In the genomic region with DNA sequence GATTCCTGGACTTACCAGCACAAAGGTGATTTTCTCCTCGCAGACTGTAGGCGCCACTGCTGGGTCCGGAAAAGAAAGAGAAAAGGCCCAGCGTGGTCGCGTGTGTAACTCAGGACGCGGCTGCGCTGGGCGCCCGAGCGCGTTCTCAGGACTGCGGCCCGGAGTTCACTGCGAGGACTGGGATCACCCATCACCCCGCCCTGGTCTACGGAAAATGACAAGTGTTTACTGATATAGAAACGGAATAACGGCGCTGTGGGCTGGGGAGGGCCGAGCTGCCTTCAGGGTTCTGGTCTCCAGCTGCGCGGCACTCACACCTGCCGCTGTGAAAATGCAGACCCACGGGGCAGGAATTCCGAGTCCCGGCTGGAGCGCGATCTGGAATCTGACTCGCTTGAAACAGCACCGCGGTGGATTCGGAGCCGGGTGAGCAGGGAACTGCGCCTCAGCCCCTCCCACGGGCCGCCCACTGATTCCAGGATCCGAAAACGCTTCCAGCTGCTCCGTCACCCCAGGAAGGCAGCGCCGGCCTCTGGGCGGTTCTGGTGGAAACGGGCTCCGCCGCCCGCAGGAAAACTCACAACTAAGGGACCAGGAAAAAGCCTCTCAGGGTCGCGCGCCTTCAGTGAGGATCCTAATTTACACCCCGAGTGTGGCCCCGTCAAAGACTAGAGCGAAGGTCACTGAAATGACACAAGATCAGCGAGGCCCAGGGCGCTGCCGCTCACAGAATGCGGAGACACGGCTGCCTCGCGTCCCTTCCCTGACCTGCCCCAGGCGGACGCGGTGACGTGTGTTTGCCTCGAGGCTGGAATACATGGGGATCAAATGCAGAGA, we compare ENCODE assay signal across 8 cellular contexts. TPM values are rescaled to one million over a fixed set of nuclear protein-coding genes. Genes with fewer than 3 reads are reported as not detected.
DNase-seq lines count a peak whose midpoint lies in the region; ATAC-seq, FAIRE-seq and TF ChIP-seq lines count a peak whose summit lies in the region.

No MANE protein-coding gene starts in this region.

- CTCF ChIA-PET in HEK293 (lab: Yijun Ruan, JAX) = interaction anchor here (0.6 to 1.9 kb wide), 7 partner anchors 9 to 326 kb away, joined by 3 to 9 read pairs (median 3); no protein-coding TSS in a partner anchor

- H3K36me3 ChIP-seq in HEK293 (ENCODE audit: control insufficient read depth in 2 of 2, insufficient read depth in 1 of 2, low read length in 2 of 2) (no peaks in the 10 kb centered on the region), small intestine (ENCODE audit: control insufficient read depth in 2 of 2, insufficient read depth in 2 of 2, low read length in 2 of 2) (no peaks in the 10 kb centered on the region)

- POLR2A ChIA-PET in HEK293 (lab: Yijun Ruan, JAX) = interaction anchor here (0.6 to 2.7 kb wide), 4 partner anchors 11 to 140 kb away, joined by 3 to 7 read pairs (median 6); no protein-coding TSS in a partner anchor

- no peaks in the 10 kb centered on the region for H3K27me3 ChIP-seq in small intestine (ENCODE audit: control insufficient read depth in 2 of 2, insufficient read depth in 2 of 2, low read length in 2 of 2)

- peak overlapping the region; percentile 32; the same call in 1 of the 2 replicates for H3K27ac ChIP-seq in HEK293 (ENCODE audit: extremely low read depth, low read depth, low read length)
- H3K27ac ChIP-seq in small intestine (ENCODE audit: low read depth in 1 of 2, low read length in 1 of 2) = peak overlapping the region; percentile 93 to 94

- peak; percentile 59; the same call in 1 of the 2 replicates for TF ChIP-seq CTCF in HEK293 (tag by site-specific recombination; IDR thresholded peaks at IDR 0.05)

- no peak for FAIRE-seq in small intestine (lab: Jason Lieb, UNC)

- WGBS in small intestine, 3 donors = 1 to 2% (median 1%) methylated on average over 59 to 66 of the region's 66 CpGs

- DNase-seq in DMS153 (lab: John Stamatoyannopoulos, UW) = peak; percentile 59
- peak; percentile 22 for DNase-seq in NCI-H2081 treated with DMSO at 0.1 percent for 48 hours (lab: John Stamatoyannopoulos, UW)
- DNase-seq in activated CD4-positive, CD25-positive, alpha-beta regulatory T cell treated with anti-CD3 and anti-CD28 coated beads, Interleukin-2, amount 50 U/mL, for 72 hours = peak; percentile 52
- DNase-seq in cerebellum (ENCODE audit: low spot score) = peak; percentile 37
- DNase-seq in islet precursor cell = peak; percentile 86
- DNase-seq in small intestine = peak; percentile 85

- no peaks in the 10 kb centered on the region for H3K9me3 ChIP-seq in HEK293 (ENCODE audit: control insufficient read depth, insufficient read depth, low read depth, low read length)
- no peaks in the 10 kb centered on the region for H3K9me3 ChIP-seq in small intestine (ENCODE audit: control insufficient read depth, low read depth)

- H3K4me3 ChIP-seq in HEK293 (ENCODE audit: low read depth, low read length) = peak overlapping the region; percentile 55
- H3K4me3 ChIP-seq in small intestine (ENCODE audit: low read depth in 1 of 2, low read length in 2 of 2) = peak overlapping the region; percentile 32 to 58

- H3K4me1 ChIP-seq in HEK293 (ENCODE audit: control insufficient read depth, insufficient read depth, low read length) (no peaks in the 10 kb centered on the region), small intestine (ENCODE audit: control insufficient read depth in 2 of 2, insufficient read depth in 1 of 2, low read depth in 1 of 2, low read length in 1 of 2) (peaks cover 0 to 3% of the 10 kb centered on the region in 2 donors)

- no peak for ATAC-seq in GM18858 (IDR thresholded peaks at IDR 0.05; ENCODE audit: unreplicated experiment)

TF ChIP-seq in HEK293, 187 proteins besides CTCF, POLR2A, EP300 and RAD21 (continues in another document):
- TF ChIP-seq ZNF561 (tag by site-specific recombination; IDR thresholded peaks at IDR 0.05; ENCODE audit: borderline replicate concordance) = peak; percentile 46; the same call in 1 of the 2 replicates
- peak; percentile 46; the same call in 1 of the 2 replicates for TF ChIP-seq ZNF10 (tag by site-specific recombination; IDR thresholded peaks at IDR 0.05)
- no peak for TF ChIP-seq ZNF202 (tag by site-specific recombination; IDR thresholded peaks at IDR 0.05; ENCODE audit: borderline replicate concordance)
- TF ChIP-seq ZNF843 (tag by site-specific recombination; IDR thresholded peaks at IDR 0.05) = peak; percentile 24; the same call in 1 of the 2 replicates
- no peak for TF ChIP-seq KLF10 (tag by site-specific recombination; IDR thresholded peaks at IDR 0.05)
- TF ChIP-seq ZNF629 (tag by site-specific recombination; IDR thresholded peaks at IDR 0.05) = peak; percentile 46; the same call in 1 of the 2 replicates
- TF ChIP-seq ZNF335 (tag by site-specific recombination; conservative IDR thresholded peaks at IDR 0.05) = peak; percentile 76
- TF ChIP-seq, protein P1, sequence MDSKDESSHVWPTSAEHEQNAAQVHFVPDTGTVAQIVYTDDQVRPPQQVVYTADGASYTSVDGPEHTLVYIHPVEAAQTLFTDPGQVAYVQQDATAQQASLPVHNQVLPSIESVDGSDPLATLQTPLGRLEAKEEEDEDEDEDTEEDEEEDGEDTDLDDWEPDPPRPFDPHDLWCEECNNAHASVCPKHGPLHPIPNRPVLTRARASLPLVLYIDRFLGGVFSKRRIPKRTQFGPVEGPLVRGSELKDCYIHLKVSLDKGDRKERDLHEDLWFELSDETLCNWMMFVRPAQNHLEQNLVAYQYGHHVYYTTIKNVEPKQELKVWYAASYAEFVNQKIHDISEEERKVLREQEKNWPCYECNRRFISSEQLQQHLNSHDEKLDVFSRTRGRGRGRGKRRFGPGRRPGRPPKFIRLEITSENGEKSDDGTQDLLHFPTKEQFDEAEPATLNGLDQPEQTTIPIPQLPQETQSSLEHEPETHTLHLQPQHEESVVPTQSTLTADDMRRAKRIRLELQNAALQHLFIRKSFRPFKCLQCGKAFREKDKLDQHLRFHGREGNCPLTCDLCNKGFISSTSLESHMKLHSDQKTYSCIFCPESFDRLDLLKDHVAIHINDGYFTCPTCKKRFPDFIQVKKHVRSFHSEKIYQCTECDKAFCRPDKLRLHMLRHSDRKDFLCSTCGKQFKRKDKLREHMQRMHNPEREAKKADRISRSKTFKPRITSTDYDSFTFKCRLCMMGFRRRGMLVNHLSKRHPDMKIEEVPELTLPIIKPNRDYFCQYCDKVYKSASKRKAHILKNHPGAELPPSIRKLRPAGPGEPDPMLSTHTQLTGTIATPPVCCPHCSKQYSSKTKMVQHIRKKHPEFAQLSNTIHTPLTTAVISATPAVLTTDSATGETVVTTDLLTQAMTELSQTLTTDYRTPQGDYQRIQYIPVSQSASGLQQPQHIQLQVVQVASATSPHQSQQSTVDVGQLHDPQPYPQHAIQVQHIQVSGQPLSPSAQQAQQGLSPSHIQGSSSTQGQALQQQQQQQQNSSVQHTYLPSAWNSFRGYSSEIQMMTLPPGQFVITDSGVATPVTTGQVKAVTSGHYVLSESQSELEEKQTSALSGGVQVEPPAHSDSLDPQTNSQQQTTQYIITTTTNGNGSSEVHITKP (tag by site-specific recombination; IDR thresholded peaks at IDR 0.05) = no peak; the same call in 1 of the 2 replicates
- TF ChIP-seq HOXD13 (CRISPR knock-in tag; IDR thresholded peaks at IDR 0.05; ENCODE audit: borderline replicate concordance) = peak; percentile 33; the same call in 1 of the 2 replicates
- TF ChIP-seq ZSCAN30 (tag by site-specific recombination; IDR thresholded peaks at IDR 0.05) = peak; percentile 64; the same call in 1 of the 2 replicates
- TF ChIP-seq ZNF785 (tag by site-specific recombination; IDR thresholded peaks at IDR 0.05) = no peak
- TF ChIP-seq ZNF341 (tag by site-specific recombination; IDR thresholded peaks at IDR 0.05; ENCODE audit: low read depth) = peak; percentile 66
- TF ChIP-seq, protein P2, sequence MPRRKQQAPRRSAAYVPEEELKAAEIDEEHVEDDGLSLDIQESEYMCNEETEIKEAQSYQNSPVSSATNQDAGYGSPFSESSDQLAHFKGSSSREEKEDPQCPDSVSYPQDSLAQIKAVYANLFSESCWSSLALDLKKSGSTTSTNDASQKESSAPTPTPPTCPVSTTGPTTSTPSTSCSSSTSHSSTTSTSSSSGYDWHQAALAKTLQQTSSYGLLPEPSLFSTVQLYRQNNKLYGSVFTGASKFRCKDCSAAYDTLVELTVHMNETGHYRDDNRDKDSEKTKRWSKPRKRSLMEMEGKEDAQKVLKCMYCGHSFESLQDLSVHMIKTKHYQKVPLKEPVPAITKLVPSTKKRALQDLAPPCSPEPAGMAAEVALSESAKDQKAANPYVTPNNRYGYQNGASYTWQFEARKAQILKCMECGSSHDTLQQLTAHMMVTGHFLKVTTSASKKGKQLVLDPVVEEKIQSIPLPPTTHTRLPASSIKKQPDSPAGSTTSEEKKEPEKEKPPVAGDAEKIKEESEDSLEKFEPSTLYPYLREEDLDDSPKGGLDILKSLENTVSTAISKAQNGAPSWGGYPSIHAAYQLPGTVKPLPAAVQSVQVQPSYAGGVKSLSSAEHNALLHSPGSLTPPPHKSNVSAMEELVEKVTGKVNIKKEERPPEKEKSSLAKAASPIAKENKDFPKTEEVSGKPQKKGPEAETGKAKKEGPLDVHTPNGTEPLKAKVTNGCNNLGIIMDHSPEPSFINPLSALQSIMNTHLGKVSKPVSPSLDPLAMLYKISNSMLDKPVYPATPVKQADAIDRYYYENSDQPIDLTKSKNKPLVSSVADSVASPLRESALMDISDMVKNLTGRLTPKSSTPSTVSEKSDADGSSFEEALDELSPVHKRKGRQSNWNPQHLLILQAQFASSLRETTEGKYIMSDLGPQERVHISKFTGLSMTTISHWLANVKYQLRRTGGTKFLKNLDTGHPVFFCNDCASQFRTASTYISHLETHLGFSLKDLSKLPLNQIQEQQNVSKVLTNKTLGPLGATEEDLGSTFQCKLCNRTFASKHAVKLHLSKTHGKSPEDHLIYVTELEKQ (tag by site-specific recombination; IDR thresholded peaks at IDR 0.05; ENCODE audit: borderline replicate concordance) = 0 out of 2 replicates have a peak, but pooled peaks have one; percentile 7
- TF ChIP-seq, protein P3, sequence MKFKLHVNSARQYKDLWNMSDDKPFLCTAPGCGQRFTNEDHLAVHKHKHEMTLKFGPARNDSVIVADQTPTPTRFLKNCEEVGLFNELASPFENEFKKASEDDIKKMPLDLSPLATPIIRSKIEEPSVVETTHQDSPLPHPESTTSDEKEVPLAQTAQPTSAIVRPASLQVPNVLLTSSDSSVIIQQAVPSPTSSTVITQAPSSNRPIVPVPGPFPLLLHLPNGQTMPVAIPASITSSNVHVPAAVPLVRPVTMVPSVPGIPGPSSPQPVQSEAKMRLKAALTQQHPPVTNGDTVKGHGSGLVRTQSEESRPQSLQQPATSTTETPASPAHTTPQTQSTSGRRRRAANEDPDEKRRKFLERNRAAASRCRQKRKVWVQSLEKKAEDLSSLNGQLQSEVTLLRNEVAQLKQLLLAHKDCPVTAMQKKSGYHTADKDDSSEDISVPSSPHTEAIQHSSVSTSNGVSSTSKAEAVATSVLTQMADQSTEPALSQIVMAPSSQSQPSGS (tag by site-specific recombination; IDR thresholded peaks at IDR 0.05; ENCODE audit: low read depth) = 0 out of 2 replicates have a peak, but pooled peaks have one; percentile 37
- peak; percentile 57 for TF ChIP-seq SP3 (tag by site-specific recombination; IDR thresholded peaks at IDR 0.05)

RNA-seq across cellular contexts. Expression of a gene that starts 34.5 kb away (rescaled TPM):
- total RNA-seq in cerebellum = 38.9 TPM
- 1,000 to 10,000 TPM in 2 of 3 donors, 100 to 1,000 TPM in 1; 844 to 1,584 (median 1,194) TPM for polyA plus RNA-seq in small intestine

Comparison
In these comparisons a context has a peak if more than half of its experiments do, and no peak if none do; other contexts are left out.
1. DNase-seq: peak in every context shown above with its lines; median percentile 86 in islet precursor cell; 85 in small intestine; 59 in DMS153; 52 in activated CD4-positive, CD25-positive, alpha-beta regulatory T cell treated with anti-CD3 and anti-CD28 coated beads, Interleukin-2, amount 50 U/mL, for 72 hours; 37 in cerebellum; 22 in NCI-H2081 treated with DMSO at 0.1 percent for 48 hours.